ENCODE assay signal across 19 cellular contexts in the genomic region with DNA sequence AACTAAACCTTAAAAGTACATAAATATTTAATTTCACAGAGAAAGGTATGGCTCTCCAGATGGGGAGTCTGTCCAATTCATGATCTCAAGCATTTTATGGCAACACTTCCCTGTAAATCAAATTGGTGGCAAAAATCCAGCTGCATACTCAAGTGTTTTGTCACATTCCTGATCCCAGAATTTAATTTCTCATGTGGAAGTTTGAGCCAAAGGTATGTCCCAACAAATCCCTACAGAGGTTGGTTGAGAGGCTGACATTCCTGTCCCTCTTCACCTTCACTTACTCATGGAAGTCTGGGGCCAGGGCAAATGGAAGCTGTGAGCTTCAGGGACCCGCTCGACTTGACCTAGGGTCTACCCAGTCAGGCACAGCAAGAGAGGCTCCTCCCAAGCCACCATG. TPM values are rescaled to one million over a fixed set of nuclear protein-coding genes. Genes with fewer than 3 reads are reported as not detected.
DNase-seq lines count a peak whose midpoint lies in the region; ATAC-seq, FAIRE-seq and TF ChIP-seq lines count a peak whose summit lies in the region.
"Had no signal": no experiment of that assay in that cellular context is flagged by ENCODE, and none has a peak within 500 bp of the region (broad histone marks: within the 10 kb centered on the region; RNA-seq: fewer than 3 reads in every experiment).

No MANE protein-coding gene starts in this region.

- H3K4me2 ChIP-seq in keratinocyte (ENCODE audit: control insufficient read depth, extremely low read depth, insufficient read depth, low read depth, low read length), result peak overlapping the region; percentile 34

- no peak for TF ChIP-seq POLR2A in GM18505 (IDR thresholded peaks at IDR 0.05; ENCODE audit: borderline replicate concordance, extremely low read depth, insufficient read depth, insufficient read length)

- H4K20me1 ChIP-seq in keratinocyte (ENCODE audit: control insufficient read depth, extremely low read depth, insufficient read depth, low read length), result no peaks in the 10 kb centered on the region

- no peak overlapping the region for H3K4me3 ChIP-seq in astrocyte of the spinal cord (ENCODE audit: low read depth, low read length)
- H3K4me3 ChIP-seq in keratinocyte (ENCODE audit: control insufficient read depth in 2 of 3, extremely low read depth in 1 of 3, insufficient read depth in 2 of 3, low read depth in 1 of 3, low read length in 3 of 3), result no peak overlapping the region
- H3K4me3 ChIP-seq in tibial artery, result peak overlapping the region in 1 of 2 donors; percentile 15
- H3K4me3 ChIP-seq: skin epidermis had no signal

- dilution Hi-C loops in keratinocyte (cut with MboI; ENCODE audit: extremely low pct_ligation_motif_present, low sequenced_read_pairs), result no loop called here

- intact Hi-C loops in tibial artery (cut with DNase I; ENCODE audit: low total_unique reads), result no loop called here

- H3K9ac ChIP-seq in keratinocyte (ENCODE audit: control insufficient read depth, extremely low read depth, insufficient read depth, low read length), result no peak overlapping the region

- no peaks in the 10 kb centered on the region for H3K27me3 ChIP-seq in keratinocyte (ENCODE audit: control insufficient read depth, extremely low read depth, insufficient read depth, low read length)
- H3K27me3 ChIP-seq in tibial artery, result no peaks in the 10 kb centered on the region

- H2AFZ ChIP-seq in keratinocyte (ENCODE audit: control insufficient read depth, low read length), result no peak overlapping the region

- TF ChIP-seq CTCF in astrocyte of the spinal cord (IDR thresholded peaks at IDR 0.05; ENCODE audit: low read depth, low read length), result no peak
- TF ChIP-seq CTCF in keratinocyte (optimal IDR thresholded peaks at IDR 0.05 in 1 of 3, IDR thresholded peaks at IDR 0.05 in 1 of 3, conservative IDR thresholded peaks at IDR 0.05 in 1 of 3; ENCODE audit: extremely low read depth in 1 of 3, insufficient read depth in 2 of 3, low read length in 3 of 3), result no peak
- TF ChIP-seq CTCF in tibial artery (IDR thresholded peaks at IDR 0.05), result no peak

- no peak for ATAC-seq in HG02623 (IDR thresholded peaks at IDR 0.05; ENCODE audit: unreplicated experiment)
- no peak for ATAC-seq in GM18505 (IDR thresholded peaks at IDR 0.05; ENCODE audit: unreplicated experiment)
- no peak for ATAC-seq in HG03097 (IDR thresholded peaks at IDR 0.05; ENCODE audit: low FRiP score, unreplicated experiment)
- ATAC-seq: esophagus mucosa had no signal

- no peaks in the 10 kb centered on the region for H3K9me1 ChIP-seq in keratinocyte (ENCODE audit: control insufficient read depth, extremely low read depth, insufficient read depth, low read length)

- H3K9me3 ChIP-seq in keratinocyte (ENCODE audit: control insufficient read depth, low read depth, low read length) (no peaks in the 10 kb centered on the region), tibial artery (no peaks in the 10 kb centered on the region)
- H3K9me3 ChIP-seq: Caco-2 had no signal

- H3K27ac ChIP-seq in keratinocyte (ENCODE audit: control insufficient read depth, insufficient read depth, low read length) (no peak overlapping the region), tibial artery (peak overlapping the region; percentile 70 to 100)
- H3K27ac ChIP-seq: skin epidermis had no signal

- H3K4me1 ChIP-seq in keratinocyte (ENCODE audit: control insufficient read depth, extremely low read depth, insufficient read depth, low read length) (peaks cover 26% of the 10 kb centered on the region), tibial artery (peaks cover 8 to 100% (median 80%) of the 10 kb centered on the region in 4 donors)
- H3K4me1 ChIP-seq: Caco-2 had no signal

- peak; percentile 56 for FAIRE-seq in keratinocyte (lab: Jason Lieb, UNC)
- FAIRE-seq: H54, HTR-8/SVneo had no signal

- in situ Hi-C loops in astrocyte of the spinal cord (cut with HindIII; ENCODE audit: low sequenced_read_pairs), result no loop called here

- peaks cover 17 to 47% of the 10 kb centered on the region in 2 experiments for H3K36me3 ChIP-seq in keratinocyte (ENCODE audit: control insufficient read depth in 2 of 2, extremely low read depth in 1 of 2, insufficient read depth in 2 of 2, low read length in 2 of 2)
- H3K36me3 ChIP-seq in tibial artery, result no peaks in the 10 kb centered on the region

- peaks cover 100% of the 10 kb centered on the region for H3K79me2 ChIP-seq in keratinocyte (ENCODE audit: control insufficient read depth, insufficient read depth, low read length)

- DNase-seq in DMS79 treated with DMSO at 0.1 percent for 48 hours (lab: John Stamatoyannopoulos, UW) (peak; percentile 41), DMS79 (lab: John Stamatoyannopoulos, UW) (no peak), astrocyte of the spinal cord (ENCODE audit: low read depth, low spot score) (peak; percentile 23), keratinocyte (ENCODE audit: low read depth, low spot score) (peak; percentile 36), tibial artery (no peak)
- DNase-seq: 8988T; activated CD4-positive, alpha-beta memory T cell treated with anti-CD3 and anti-CD28 coated beads, Interleukin-2, amount 10 ng/mL, durations not matched to agents 7 days and 5 days; activated gamma-delta T cell treated with Interleukin-2 at 50 U/mL for 16 hours; Caco-2; immature natural killer cell; T-helper 9 cell; trophoblast cell had no signal

RNA-seq across cellular contexts. Expression of gene KLF7, which starts 17.7 kb away (rescaled TPM):
- 42.5 to 44.7 TPM (median 44.0 TPM) in 3 replicates for polyA plus RNA-seq in keratinocyte
- 20.3 TPM for polyA plus RNA-seq in keratinocyte (2011; ENCODE audit: low read depth)
- polyA plus RNA-seq in keratinocyte (2011; cell fraction: cytosol; rRNA removed), result 30.4 and 30.6 TPM in 2 replicates
- polyA plus RNA-seq in keratinocyte (2011; cell fraction: nucleus; rRNA removed), result 148 and 159 TPM in 2 replicates
- 22.7 and 30.7 TPM in 2 replicates for polyA plus RNA-seq in keratinocyte (2012; ENCODE audit: low replicate concordance)
- 130 to 189 TPM (median 170 TPM) in 3 replicates for polyA minus RNA-seq in keratinocyte
- 17.1 TPM for polyA minus RNA-seq in keratinocyte (2011; cell fraction: cytosol; rRNA and poly(A)+ RNA removed)
- 66.6 and 144 TPM in 2 replicates for polyA minus RNA-seq in keratinocyte (2011; cell fraction: nucleus; rRNA and poly(A)+ RNA removed)

Comparison
In these comparisons a context has a peak if more than half of its experiments do, and no peak if none do; other contexts are left out.
1. DNase-seq: peak in DMS79 treated with DMSO at 0.1 percent for 48 hours (single experiment), astrocyte of the spinal cord (single experiment) and keratinocyte (single experiment); none in DMS79 (single experiment) and tibial artery (0 of 2).